Comparison of ENCODE assay signal across 1 cellular context in genomic region chr2:20350753-20351554, GRCh38.
TF ChIP-seq lines count a peak whose summit lies in the region.

Gene PUM2, minus strand, starts transcription at chr2:20350844. Its CDS starts 23,484 bp downstream, at chr2:20327360.

TF ChIP-seq in HepG2, 621 proteins besides CTCF, POLR2A, EP300 and RAD21 (continued from another document and continues in another):
- TF ChIP-seq ZNF609 (CRISPR knock-in tag; IDR thresholded peaks at IDR 0.05; ENCODE audit: borderline replicate concordance), result peak; percentile 71; the same call in 1 of the 2 replicates
- TF ChIP-seq TRIM22 (IDR thresholded peaks at IDR 0.05), result no peak
- peak; percentile 17; the same call in 1 of the 2 replicates for TF ChIP-seq GPN1 (CRISPR knock-in tag; IDR thresholded peaks at IDR 0.05; ENCODE audit: borderline replicate concordance)
- peak; percentile 77 for TF ChIP-seq ZNF263 (CRISPR knock-in tag; IDR thresholded peaks at IDR 0.05)
- TF ChIP-seq POGZ (CRISPR knock-in tag; IDR thresholded peaks at IDR 0.05), result peak; percentile 74; the same call in 1 of the 2 replicates
- peak; percentile 95 for TF ChIP-seq ERF (CRISPR knock-in tag; IDR thresholded peaks at IDR 0.05)
- TF ChIP-seq SNAPC2 (CRISPR knock-in tag; IDR thresholded peaks at IDR 0.05), result 0 out of 2 replicates have a peak, but pooled peaks have one; percentile 76
- TF ChIP-seq KLF13 (CRISPR knock-in tag; IDR thresholded peaks at IDR 0.05), result no peak
- peak; percentile 82 for TF ChIP-seq ZNF468 (CRISPR knock-in tag; IDR thresholded peaks at IDR 0.05)
- TF ChIP-seq BHLHE40 (IDR thresholded peaks at IDR 0.05; ENCODE audit: low read length), result peak; percentile 100
- TF ChIP-seq NFE2L2 (IDR thresholded peaks at IDR 0.05; ENCODE audit: low read length), result no peak
- no peak; the same call in 1 of the 2 replicates for TF ChIP-seq ATAD3A (CRISPR knock-in tag; IDR thresholded peaks at IDR 0.05)
- TF ChIP-seq MAZ (IDR thresholded peaks at IDR 0.05; ENCODE audit: borderline replicate concordance, low read depth, low read length), result peak; percentile 99
- TF ChIP-seq MAZ (CRISPR knock-in tag; IDR thresholded peaks at IDR 0.05; ENCODE audit: low read depth), result peak; percentile 100
- no peak for TF ChIP-seq RORA (CRISPR knock-in tag; IDR thresholded peaks at IDR 0.05)
- TF ChIP-seq ZSCAN12 (CRISPR knock-in tag; IDR thresholded peaks at IDR 0.05), result peak; percentile 99
- TF ChIP-seq JUN (CRISPR knock-in tag; IDR thresholded peaks at IDR 0.05), result peak; percentile 73; the same call in 1 of the 2 replicates
- peak; percentile 89 for TF ChIP-seq ZBTB38 (CRISPR knock-in tag; IDR thresholded peaks at IDR 0.05)
- no peak for TF ChIP-seq TRIM24 (CRISPR knock-in tag; IDR thresholded peaks at IDR 0.05)
- peak; percentile 37 to 94 for TF ChIP-seq KLF16 (CRISPR knock-in tag; IDR thresholded peaks at IDR 0.05)
- TF ChIP-seq MBNL3 (CRISPR knock-in tag; conservative IDR thresholded peaks at IDR 0.05), result no peak
- TF ChIP-seq NFKB2 (CRISPR knock-in tag; IDR thresholded peaks at IDR 0.05; ENCODE audit: borderline replicate concordance), result peak; percentile 93
- TF ChIP-seq DBP (CRISPR knock-in tag; IDR thresholded peaks at IDR 0.05; ENCODE audit: not compliant biosample characterization), result peak; percentile 96
- TF ChIP-seq ZNF326 (CRISPR knock-in tag; IDR thresholded peaks at IDR 0.05; ENCODE audit: borderline replicate concordance), result no peak
- peak; percentile 88; the same call in 1 of the 2 replicates for TF ChIP-seq MLXIP (CRISPR knock-in tag; IDR thresholded peaks at IDR 0.05; ENCODE audit: borderline replicate concordance)
- TF ChIP-seq KAT2B (IDR thresholded peaks at IDR 0.05; ENCODE audit: borderline replicate concordance, low read depth, low read length), result no peak; the same call in 1 of the 2 replicates
- peak; percentile 93 for TF ChIP-seq ZBTB25 (CRISPR knock-in tag; IDR thresholded peaks at IDR 0.05)
- TF ChIP-seq IRF2 (CRISPR knock-in tag; IDR thresholded peaks at IDR 0.05), result no peak; the same call in 1 of the 2 replicates
- TF ChIP-seq KDM6A (CRISPR knock-in tag; IDR thresholded peaks at IDR 0.05; ENCODE audit: low read depth), result no peak; the same call in 1 of the 2 replicates
- TF ChIP-seq ARNT (IDR thresholded peaks at IDR 0.05), result no peak
- no peak; the same call in 1 of the 2 replicates for TF ChIP-seq NFIC (IDR thresholded peaks at IDR 0.05; ENCODE audit: low read length)
- no peak; the same call in 1 of the 2 replicates for TF ChIP-seq FLYWCH1 (CRISPR knock-in tag; IDR thresholded peaks at IDR 0.05)
- peak; percentile 91 for TF ChIP-seq IKZF5 (CRISPR knock-in tag; IDR thresholded peaks at IDR 0.05)
- peak; percentile 90 for TF ChIP-seq ZGPAT (CRISPR knock-in tag; IDR thresholded peaks at IDR 0.05)
- peak; percentile 82 for TF ChIP-seq ETV5 (CRISPR knock-in tag; IDR thresholded peaks at IDR 0.05; ENCODE audit: borderline replicate concordance)
- no peak for TF ChIP-seq CREM (IDR thresholded peaks at IDR 0.05)
- no peak for TF ChIP-seq CREM (CRISPR knock-in tag; IDR thresholded peaks at IDR 0.05)
- peak; percentile 81; the same call in 1 of the 2 replicates for TF ChIP-seq ZNF431 (CRISPR knock-in tag; IDR thresholded peaks at IDR 0.05; ENCODE audit: borderline replicate concordance, low read depth)
- TF ChIP-seq ZNF142 (CRISPR knock-in tag; IDR thresholded peaks at IDR 0.05), result peak; percentile 81
- peak; percentile 46; the same call in 1 of the 2 replicates for TF ChIP-seq ZBTB7B (CRISPR knock-in tag; IDR thresholded peaks at IDR 0.05)
- TF ChIP-seq TEAD2 (CRISPR knock-in tag; IDR thresholded peaks at IDR 0.05), result peak; percentile 96; the same call in 1 of the 2 replicates
- peak; percentile 93 for TF ChIP-seq ZNF446 (CRISPR knock-in tag; IDR thresholded peaks at IDR 0.05)
- no peak; the same call in 1 of the 2 replicates for TF ChIP-seq PHF20 (CRISPR knock-in tag; IDR thresholded peaks at IDR 0.05)
- peak; percentile 80; the same call in 1 of the 2 replicates for TF ChIP-seq DRAP1 (CRISPR knock-in tag; IDR thresholded peaks at IDR 0.05)
- TF ChIP-seq GABPB1 (CRISPR knock-in tag; IDR thresholded peaks at IDR 0.05), result peak; percentile 47; the same call in 1 of the 2 replicates
